In the genomic region with DNA sequence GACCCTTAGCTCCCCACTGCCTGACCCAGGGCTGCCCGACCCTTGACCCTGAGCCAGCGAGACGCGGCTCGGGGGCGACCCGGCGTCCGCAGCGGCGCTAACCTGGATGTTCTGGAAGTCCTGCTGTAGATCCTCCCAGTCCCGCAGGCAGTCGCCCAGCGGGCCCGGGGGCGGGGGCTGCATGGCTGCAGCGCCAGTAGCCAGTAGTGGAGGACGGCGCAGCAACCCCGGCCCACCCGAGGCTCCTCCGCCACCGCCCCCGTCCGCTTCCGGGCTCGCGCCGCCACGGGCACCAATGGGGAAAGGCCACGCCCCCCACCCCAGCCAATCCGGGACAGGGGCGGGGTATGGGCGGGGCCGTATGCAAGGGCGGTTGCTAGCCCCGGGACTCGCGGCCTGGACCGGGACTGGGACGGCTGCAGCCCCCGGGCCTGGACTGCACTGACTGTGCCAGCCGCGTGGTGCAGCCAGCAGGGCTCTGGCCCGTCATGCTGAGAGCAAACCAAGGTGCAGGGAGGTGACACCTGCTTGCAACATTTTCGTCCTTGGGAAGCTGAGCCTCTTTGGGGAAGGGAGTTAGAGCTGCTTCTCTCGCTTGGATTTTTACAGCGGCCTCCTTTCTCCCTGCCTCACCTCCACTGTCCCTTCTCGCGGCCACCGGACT, we compare ENCODE assay signal across 1 cellular context.
TF ChIP-seq lines count a peak whose summit lies in the region.

A gene (minus strand): TSS at position 208 of the 664 bp plus-strand sequence. CDS start 25 bp downstream, at position 183.

TF ChIP-seq in HepG2, 621 proteins besides CTCF, POLR2A, EP300 and RAD21 (continued from another document and continues in another):
- TF ChIP-seq ZFY (CRISPR knock-in tag; IDR thresholded peaks at IDR 0.05) (peak; percentile 93), ZNF282 (IDR thresholded peaks at IDR 0.05; ENCODE audit: partially characterized antibody) (no peak), MAZ (IDR thresholded peaks at IDR 0.05; ENCODE audit: borderline replicate concordance, low read depth, low read length) (0 out of 2 replicates have a peak, but pooled peaks have one; percentile 45), MAZ (CRISPR knock-in tag; IDR thresholded peaks at IDR 0.05; ENCODE audit: low read depth) (peak; percentile 57; the same call in 1 of the 2 replicates), ZNF616 (CRISPR knock-in tag; IDR thresholded peaks at IDR 0.05; ENCODE audit: low read depth) (no peak), HNRNPL (IDR thresholded peaks at IDR 0.05; ENCODE audit: low read depth, low read length) (no peak), KDM6A (CRISPR knock-in tag; IDR thresholded peaks at IDR 0.05; ENCODE audit: low read depth) (0 out of 2 replicates have a peak, but pooled peaks have one; percentile 12), ZBTB42 (CRISPR knock-in tag; IDR thresholded peaks at IDR 0.05) (no peak), CENPT (CRISPR knock-in tag; IDR thresholded peaks at IDR 0.05; ENCODE audit: low read depth) (no peak), HMG20B (CRISPR knock-in tag; conservative IDR thresholded peaks at IDR 0.05) (no peak), ZFP1 (CRISPR knock-in tag; IDR thresholded peaks at IDR 0.05) (no peak), CBFB (CRISPR knock-in tag; IDR thresholded peaks at IDR 0.05) (peak; percentile 18; the same call in 1 of the 2 replicates), RAD51 (IDR thresholded peaks at IDR 0.05; ENCODE audit: borderline replicate concordance) (no peak), HOXA5 (CRISPR knock-in tag; IDR thresholded peaks at IDR 0.05) (peak; percentile 58; the same call in 1 of the 2 replicates), ZNF619 (CRISPR knock-in tag; IDR thresholded peaks at IDR 0.05) (no peak), EED (CRISPR knock-in tag; IDR thresholded peaks at IDR 0.05) (peak; percentile 68; the same call in 1 of the 2 replicates), ZFX (CRISPR knock-in tag; IDR thresholded peaks at IDR 0.05; ENCODE audit: low read depth) (peak; percentile 88), ZNF354B (CRISPR knock-in tag; IDR thresholded peaks at IDR 0.05) (no peak), KDM3A (CRISPR knock-in tag; IDR thresholded peaks at IDR 0.05; ENCODE audit: low read depth) (peak; percentile 78; the same call in 1 of the 2 replicates), SIN3B (IDR thresholded peaks at IDR 0.05; ENCODE audit: low read length) (no peak), TEAD3 (CRISPR knock-in tag; optimal IDR thresholded peaks at IDR 0.05; ENCODE audit: borderline replicate concordance) (peak; percentile 67), ARNTL (CRISPR knock-in tag; IDR thresholded peaks at IDR 0.05) (peak; percentile 44; the same call in 1 of the 2 replicates), ZNF557 (CRISPR knock-in tag; IDR thresholded peaks at IDR 0.05) (0 out of 2 replicates have a peak, but pooled peaks have one; percentile 16), ETV5 (CRISPR knock-in tag; IDR thresholded peaks at IDR 0.05; ENCODE audit: borderline replicate concordance) (peak; percentile 44; the same call in 1 of the 2 replicates), NR1H2 (CRISPR knock-in tag; IDR thresholded peaks at IDR 0.05; ENCODE audit: borderline replicate concordance, low read depth) (no peak), SMARCE1 (IDR thresholded peaks at IDR 0.05; ENCODE audit: borderline replicate concordance) (no peak), CHD2 (IDR thresholded peaks at IDR 0.05; ENCODE audit: low read depth, low read length) (peak; percentile 30; the same call in 1 of the 2 replicates), EHMT2 (IDR thresholded peaks at IDR 0.05; ENCODE audit: borderline replicate concordance, low read depth, low read length) (no peak), RFX3 (CRISPR knock-in tag; IDR thresholded peaks at IDR 0.05) (no peak), KLF15 (CRISPR knock-in tag; IDR thresholded peaks at IDR 0.05; ENCODE audit: borderline replicate concordance) (peak; percentile 99), MEIS1 (CRISPR knock-in tag; IDR thresholded peaks at IDR 0.05; ENCODE audit: borderline replicate concordance) (peak; percentile 35; the same call in 1 of the 2 replicates), ZMYM4 (CRISPR knock-in tag; IDR thresholded peaks at IDR 0.05) (peak; percentile 83), KLF13 (CRISPR knock-in tag; IDR thresholded peaks at IDR 0.05) (no peak), ZNF33B (CRISPR knock-in tag; IDR thresholded peaks at IDR 0.05) (0 out of 2 replicates have a peak, but pooled peaks have one; percentile 38), PHF5A (CRISPR knock-in tag; IDR thresholded peaks at IDR 0.05; ENCODE audit: low read depth, unreplicated experiment) (no peak), ZNF878 (CRISPR knock-in tag; IDR thresholded peaks at IDR 0.05) (no peak), GTF2F1 (IDR thresholded peaks at IDR 0.05; ENCODE audit: low read length) (no peak), GABPA (IDR thresholded peaks at IDR 0.05; ENCODE audit: low read depth, low read length) (no peak), GABPA (CRISPR knock-in tag; IDR thresholded peaks at IDR 0.05; ENCODE audit: low read depth) (0 out of 2 replicates have a peak, but pooled peaks have one; percentile 44), FOXP1 (IDR thresholded peaks at IDR 0.05) (no peak), FOXP1 (CRISPR knock-in tag; IDR thresholded peaks at IDR 0.05) (no peak)
- TF ChIP-seq, protein P1, sequence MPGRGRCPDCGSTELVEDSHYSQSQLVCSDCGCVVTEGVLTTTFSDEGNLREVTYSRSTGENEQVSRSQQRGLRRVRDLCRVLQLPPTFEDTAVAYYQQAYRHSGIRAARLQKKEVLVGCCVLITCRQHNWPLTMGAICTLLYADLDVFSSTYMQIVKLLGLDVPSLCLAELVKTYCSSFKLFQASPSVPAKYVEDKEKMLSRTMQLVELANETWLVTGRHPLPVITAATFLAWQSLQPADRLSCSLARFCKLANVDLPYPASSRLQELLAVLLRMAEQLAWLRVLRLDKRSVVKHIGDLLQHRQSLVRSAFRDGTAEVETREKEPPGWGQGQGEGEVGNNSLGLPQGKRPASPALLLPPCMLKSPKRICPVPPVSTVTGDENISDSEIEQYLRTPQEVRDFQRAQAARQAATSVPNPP (CRISPR knock-in tag; IDR thresholded peaks at IDR 0.05) = no peak
- TF ChIP-seq, protein P2, sequence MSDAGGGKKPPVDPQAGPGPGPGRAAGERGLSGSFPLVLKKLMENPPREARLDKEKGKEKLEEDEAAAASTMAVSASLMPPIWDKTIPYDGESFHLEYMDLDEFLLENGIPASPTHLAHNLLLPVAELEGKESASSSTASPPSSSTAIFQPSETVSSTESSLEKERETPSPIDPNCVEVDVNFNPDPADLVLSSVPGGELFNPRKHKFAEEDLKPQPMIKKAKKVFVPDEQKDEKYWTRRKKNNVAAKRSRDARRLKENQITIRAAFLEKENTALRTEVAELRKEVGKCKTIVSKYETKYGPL (CRISPR knock-in tag; IDR thresholded peaks at IDR 0.05) = no peak
- TF ChIP-seq, protein P3, sequence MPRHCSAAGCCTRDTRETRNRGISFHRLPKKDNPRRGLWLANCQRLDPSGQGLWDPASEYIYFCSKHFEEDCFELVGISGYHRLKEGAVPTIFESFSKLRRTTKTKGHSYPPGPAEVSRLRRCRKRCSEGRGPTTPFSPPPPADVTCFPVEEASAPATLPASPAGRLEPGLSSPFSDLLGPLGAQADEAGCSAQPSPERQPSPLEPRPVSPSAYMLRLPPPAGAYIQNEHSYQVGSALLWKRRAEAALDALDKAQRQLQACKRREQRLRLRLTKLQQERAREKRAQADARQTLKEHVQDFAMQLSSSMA (CRISPR knock-in tag; IDR thresholded peaks at IDR 0.05) = 0 out of 2 replicates have a peak, but pooled peaks have one; percentile 16
- TF ChIP-seq, protein P4, sequence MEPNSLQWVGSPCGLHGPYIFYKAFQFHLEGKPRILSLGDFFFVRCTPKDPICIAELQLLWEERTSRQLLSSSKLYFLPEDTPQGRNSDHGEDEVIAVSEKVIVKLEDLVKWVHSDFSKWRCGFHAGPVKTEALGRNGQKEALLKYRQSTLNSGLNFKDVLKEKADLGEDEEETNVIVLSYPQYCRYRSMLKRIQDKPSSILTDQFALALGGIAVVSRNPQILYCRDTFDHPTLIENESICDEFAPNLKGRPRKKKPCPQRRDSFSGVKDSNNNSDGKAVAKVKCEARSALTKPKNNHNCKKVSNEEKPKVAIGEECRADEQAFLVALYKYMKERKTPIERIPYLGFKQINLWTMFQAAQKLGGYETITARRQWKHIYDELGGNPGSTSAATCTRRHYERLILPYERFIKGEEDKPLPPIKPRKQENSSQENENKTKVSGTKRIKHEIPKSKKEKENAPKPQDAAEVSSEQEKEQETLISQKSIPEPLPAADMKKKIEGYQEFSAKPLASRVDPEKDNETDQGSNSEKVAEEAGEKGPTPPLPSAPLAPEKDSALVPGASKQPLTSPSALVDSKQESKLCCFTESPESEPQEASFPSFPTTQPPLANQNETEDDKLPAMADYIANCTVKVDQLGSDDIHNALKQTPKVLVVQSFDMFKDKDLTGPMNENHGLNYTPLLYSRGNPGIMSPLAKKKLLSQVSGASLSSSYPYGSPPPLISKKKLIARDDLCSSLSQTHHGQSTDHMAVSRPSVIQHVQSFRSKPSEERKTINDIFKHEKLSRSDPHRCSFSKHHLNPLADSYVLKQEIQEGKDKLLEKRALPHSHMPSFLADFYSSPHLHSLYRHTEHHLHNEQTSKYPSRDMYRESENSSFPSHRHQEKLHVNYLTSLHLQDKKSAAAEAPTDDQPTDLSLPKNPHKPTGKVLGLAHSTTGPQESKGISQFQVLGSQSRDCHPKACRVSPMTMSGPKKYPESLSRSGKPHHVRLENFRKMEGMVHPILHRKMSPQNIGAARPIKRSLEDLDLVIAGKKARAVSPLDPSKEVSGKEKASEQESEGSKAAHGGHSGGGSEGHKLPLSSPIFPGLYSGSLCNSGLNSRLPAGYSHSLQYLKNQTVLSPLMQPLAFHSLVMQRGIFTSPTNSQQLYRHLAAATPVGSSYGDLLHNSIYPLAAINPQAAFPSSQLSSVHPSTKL (CRISPR knock-in tag; IDR thresholded peaks at IDR 0.05) = no peak
- TF ChIP-seq, protein P5, sequence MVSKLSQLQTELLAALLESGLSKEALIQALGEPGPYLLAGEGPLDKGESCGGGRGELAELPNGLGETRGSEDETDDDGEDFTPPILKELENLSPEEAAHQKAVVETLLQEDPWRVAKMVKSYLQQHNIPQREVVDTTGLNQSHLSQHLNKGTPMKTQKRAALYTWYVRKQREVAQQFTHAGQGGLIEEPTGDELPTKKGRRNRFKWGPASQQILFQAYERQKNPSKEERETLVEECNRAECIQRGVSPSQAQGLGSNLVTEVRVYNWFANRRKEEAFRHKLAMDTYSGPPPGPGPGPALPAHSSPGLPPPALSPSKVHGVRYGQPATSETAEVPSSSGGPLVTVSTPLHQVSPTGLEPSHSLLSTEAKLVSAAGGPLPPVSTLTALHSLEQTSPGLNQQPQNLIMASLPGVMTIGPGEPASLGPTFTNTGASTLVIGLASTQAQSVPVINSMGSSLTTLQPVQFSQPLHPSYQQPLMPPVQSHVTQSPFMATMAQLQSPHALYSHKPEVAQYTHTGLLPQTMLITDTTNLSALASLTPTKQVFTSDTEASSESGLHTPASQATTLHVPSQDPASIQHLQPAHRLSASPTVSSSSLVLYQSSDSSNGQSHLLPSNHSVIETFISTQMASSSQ (IDR thresholded peaks at IDR 0.05; ENCODE audit: low read depth) = no peak
- TF ChIP-seq, protein P5 (CRISPR knock-in tag; IDR thresholded peaks at IDR 0.05; ENCODE audit: borderline replicate concordance) = no peak; the same call in 1 of the 2 replicates
- TF ChIP-seq, protein P6, sequence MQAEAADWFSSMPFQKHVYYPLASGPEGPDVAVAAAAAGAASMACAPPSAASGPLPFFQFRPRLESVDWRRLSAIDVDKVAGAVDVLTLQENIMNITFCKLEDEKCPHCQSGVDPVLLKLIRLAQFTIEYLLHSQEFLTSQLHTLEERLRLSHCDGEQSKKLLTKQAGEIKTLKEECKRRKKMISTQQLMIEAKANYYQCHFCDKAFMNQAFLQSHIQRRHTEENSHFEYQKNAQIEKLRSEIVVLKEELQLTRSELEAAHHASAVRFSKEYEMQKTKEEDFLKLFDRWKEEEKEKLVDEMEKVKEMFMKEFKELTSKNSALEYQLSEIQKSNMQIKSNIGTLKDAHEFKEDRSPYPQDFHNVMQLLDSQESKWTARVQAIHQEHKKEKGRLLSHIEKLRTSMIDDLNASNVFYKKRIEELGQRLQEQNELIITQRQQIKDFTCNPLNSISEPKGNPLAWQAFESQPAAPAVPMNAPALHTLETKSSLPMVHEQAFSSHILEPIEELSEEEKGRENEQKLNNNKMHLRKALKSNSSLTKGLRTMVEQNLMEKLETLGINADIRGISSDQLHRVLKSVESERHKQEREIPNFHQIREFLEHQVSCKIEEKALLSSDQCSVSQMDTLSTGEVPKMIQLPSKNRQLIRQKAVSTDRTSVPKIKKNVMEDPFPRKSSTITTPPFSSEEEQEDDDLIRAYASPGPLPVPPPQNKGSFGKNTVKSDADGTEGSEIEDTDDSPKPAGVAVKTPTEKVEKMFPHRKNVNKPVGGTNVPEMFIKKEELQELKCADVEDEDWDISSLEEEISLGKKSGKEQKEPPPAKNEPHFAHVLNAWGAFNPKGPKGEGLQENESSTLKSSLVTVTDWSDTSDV (CRISPR knock-in tag; IDR thresholded peaks at IDR 0.05) = 0 out of 2 replicates have a peak, but pooled peaks have one; percentile 50
- TF ChIP-seq, protein P7, sequence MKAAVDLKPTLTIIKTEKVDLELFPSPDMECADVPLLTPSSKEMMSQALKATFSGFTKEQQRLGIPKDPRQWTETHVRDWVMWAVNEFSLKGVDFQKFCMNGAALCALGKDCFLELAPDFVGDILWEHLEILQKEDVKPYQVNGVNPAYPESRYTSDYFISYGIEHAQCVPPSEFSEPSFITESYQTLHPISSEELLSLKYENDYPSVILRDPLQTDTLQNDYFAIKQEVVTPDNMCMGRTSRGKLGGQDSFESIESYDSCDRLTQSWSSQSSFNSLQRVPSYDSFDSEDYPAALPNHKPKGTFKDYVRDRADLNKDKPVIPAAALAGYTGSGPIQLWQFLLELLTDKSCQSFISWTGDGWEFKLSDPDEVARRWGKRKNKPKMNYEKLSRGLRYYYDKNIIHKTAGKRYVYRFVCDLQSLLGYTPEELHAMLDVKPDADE (CRISPR knock-in tag; IDR thresholded peaks at IDR 0.05) = 0 out of 2 replicates have a peak, but pooled peaks have one; percentile 55
- TF ChIP-seq, protein P8, sequence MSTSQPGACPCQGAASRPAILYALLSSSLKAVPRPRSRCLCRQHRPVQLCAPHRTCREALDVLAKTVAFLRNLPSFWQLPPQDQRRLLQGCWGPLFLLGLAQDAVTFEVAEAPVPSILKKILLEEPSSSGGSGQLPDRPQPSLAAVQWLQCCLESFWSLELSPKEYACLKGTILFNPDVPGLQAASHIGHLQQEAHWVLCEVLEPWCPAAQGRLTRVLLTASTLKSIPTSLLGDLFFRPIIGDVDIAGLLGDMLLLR (CRISPR knock-in tag; IDR thresholded peaks at IDR 0.05) = peak; percentile 76
